In genomic region chr4:8128096-8128856, GRCh38 we compare ENCODE assay signal across 1 cellular context.
TF ChIP-seq lines count a peak whose summit lies in the region.

No MANE protein-coding gene starts in this region.

TF ChIP-seq in HepG2, 621 proteins besides CTCF, POLR2A, EP300 and RAD21:
- TF ChIP-seq ZBTB49 (CRISPR knock-in tag; IDR thresholded peaks at IDR 0.05; ENCODE audit: borderline replicate concordance) (no peak), LBX2 (CRISPR knock-in tag; IDR thresholded peaks at IDR 0.05; ENCODE audit: borderline replicate concordance) (no peak), ZBTB14 (CRISPR knock-in tag; IDR thresholded peaks at IDR 0.05) (no peak), ZFYVE20 (CRISPR knock-in tag; IDR thresholded peaks at IDR 0.05; ENCODE audit: borderline replicate concordance, low read depth) (no peak), ZNF263 (CRISPR knock-in tag; IDR thresholded peaks at IDR 0.05) (no peak), CBFB (CRISPR knock-in tag; IDR thresholded peaks at IDR 0.05) (no peak), NRL (CRISPR knock-in tag; IDR thresholded peaks at IDR 0.05; ENCODE audit: borderline replicate concordance) (no peak), FOSL2 (CRISPR knock-in tag; IDR thresholded peaks at IDR 0.05) (no peak), RELA (CRISPR knock-in tag; IDR thresholded peaks at IDR 0.05) (no peak), THYN1 (CRISPR knock-in tag; IDR thresholded peaks at IDR 0.05; ENCODE audit: borderline replicate concordance, low read depth) (no peak), ADNP (CRISPR knock-in tag; IDR thresholded peaks at IDR 0.05) (no peak), POLR2AphosphoS5 (IDR thresholded peaks at IDR 0.05; ENCODE audit: low read depth, low read length) (no peak), TOE1 (CRISPR knock-in tag; IDR thresholded peaks at IDR 0.05) (no peak), TBL1XR1 (IDR thresholded peaks at IDR 0.05; ENCODE audit: borderline replicate concordance, low read length, partially characterized antibody) (no peak), ZNF788 (CRISPR knock-in tag; IDR thresholded peaks at IDR 0.05; ENCODE audit: borderline replicate concordance) (no peak), TAF1 (CRISPR knock-in tag; IDR thresholded peaks at IDR 0.05) (no peak), MTF2 (CRISPR knock-in tag; IDR thresholded peaks at IDR 0.05; ENCODE audit: borderline replicate concordance) (no peak), NPAS2 (CRISPR knock-in tag; IDR thresholded peaks at IDR 0.05; ENCODE audit: borderline replicate concordance) (no peak)
- TF ChIP-seq, protein P1, sequence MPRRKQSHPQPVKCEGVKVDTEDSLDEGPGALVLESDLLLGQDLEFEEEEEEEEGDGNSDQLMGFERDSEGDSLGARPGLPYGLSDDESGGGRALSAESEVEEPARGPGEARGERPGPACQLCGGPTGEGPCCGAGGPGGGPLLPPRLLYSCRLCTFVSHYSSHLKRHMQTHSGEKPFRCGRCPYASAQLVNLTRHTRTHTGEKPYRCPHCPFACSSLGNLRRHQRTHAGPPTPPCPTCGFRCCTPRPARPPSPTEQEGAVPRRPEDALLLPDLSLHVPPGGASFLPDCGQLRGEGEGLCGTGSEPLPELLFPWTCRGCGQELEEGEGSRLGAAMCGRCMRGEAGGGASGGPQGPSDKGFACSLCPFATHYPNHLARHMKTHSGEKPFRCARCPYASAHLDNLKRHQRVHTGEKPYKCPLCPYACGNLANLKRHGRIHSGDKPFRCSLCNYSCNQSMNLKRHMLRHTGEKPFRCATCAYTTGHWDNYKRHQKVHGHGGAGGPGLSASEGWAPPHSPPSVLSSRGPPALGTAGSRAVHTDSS (CRISPR knock-in tag; conservative IDR thresholded peaks at IDR 0.05): no peak
